1 cellular context compared by ENCODE assay signal in genomic region chr19:48508729-48509310, GRCh38.
TF ChIP-seq lines count a peak whose summit lies in the region.

No MANE protein-coding gene starts in this region.

TF ChIP-seq in H1, 55 proteins besides CTCF, POLR2A, EP300 and RAD21:
- TF ChIP-seq E2F6 (IDR thresholded peaks at IDR 0.05) (no peak), SIN3A (conservative IDR thresholded peaks at IDR 0.05 in 1 of 2, IDR thresholded peaks at IDR 0.05 in 1 of 2; ENCODE audit: low read depth in 1 of 2, low read length in 2 of 2) (no peak), TAF7 (optimal IDR thresholded peaks at IDR 0.05; ENCODE audit: borderline replicate concordance, low read depth, low read length) (no peak), ZNF274 (IDR thresholded peaks at IDR 0.05; ENCODE audit: borderline replicate concordance, extremely low read depth, low read length) (no peak), SUZ12 (IDR thresholded peaks at IDR 0.05; ENCODE audit: low read length) (no peak), BRCA1 (IDR thresholded peaks at IDR 0.05; ENCODE audit: low read depth, low read length) (no peak), KDM1A (IDR thresholded peaks at IDR 0.05; ENCODE audit: borderline replicate concordance, low read length) (no peak), GTF2F1 (IDR thresholded peaks at IDR 0.05; ENCODE audit: borderline replicate concordance, low read depth, low read length) (no peak), SAP30 (IDR thresholded peaks at IDR 0.05; ENCODE audit: insufficient read depth, insufficient replicate concordance, low read length) (no peak), SP2 (IDR thresholded peaks at IDR 0.05; ENCODE audit: low read length) (no peak), EGR1 (IDR thresholded peaks at IDR 0.05; ENCODE audit: borderline replicate concordance, low read depth, low read length) (no peak), CEBPB (IDR thresholded peaks at IDR 0.05; ENCODE audit: low read depth, low read length) (no peak)
